9 cellular contexts compared by ENCODE assay signal in genomic region chr9:68981825-68982224, GRCh38. TPM values are rescaled to one million over a fixed set of nuclear protein-coding genes. Genes with fewer than 3 reads are reported as not detected.
DNase-seq lines count a peak whose midpoint lies in the region; ATAC-seq and TF ChIP-seq lines count a peak whose summit lies in the region.
"Had no signal": no experiment of that assay in that cellular context is flagged by ENCODE, and none has a peak within 500 bp of the region (broad histone marks: within the 10 kb centered on the region; RNA-seq: fewer than 3 reads in every experiment).

No MANE protein-coding gene starts in this region.

- H3K4me3 Mint-ChIP-seq in chondrocyte (ENCODE audit: unreplicated experiment), result no peak overlapping the region
- H3K4me3 Mint-ChIP-seq in CD14-positive monocyte, result no peak overlapping the region

- H3K27me3 Mint-ChIP-seq in chondrocyte (ENCODE audit: low read depth), result peaks cover 24% of the 10 kb centered on the region
- H3K27me3 Mint-ChIP-seq in CD14-positive monocyte (ENCODE audit: low read depth in 3 of 3), result no peaks in the 10 kb centered on the region

- H3K36me3 ChIP-seq in HEK293 (ENCODE audit: control insufficient read depth in 2 of 2, insufficient read depth in 1 of 2, low read length in 2 of 2), result no peaks in the 10 kb centered on the region

- peaks cover 4% of the 10 kb centered on the region for H3K4me1 ChIP-seq in HEK293 (ENCODE audit: control insufficient read depth, insufficient read depth, low read length)

- H3K27ac Mint-ChIP-seq in chondrocyte (ENCODE audit: unreplicated experiment) (no peak overlapping the region), CD14-positive monocyte (peak overlapping the region in 3 of 7 donors; percentile 6 to 41 (median 26))

- H3K36me3 Mint-ChIP-seq in chondrocyte (ENCODE audit: low read depth), result no peaks in the 10 kb centered on the region
- peaks cover 0 to 4% of the 10 kb centered on the region in 2 donors for H3K36me3 Mint-ChIP-seq in CD14-positive monocyte

- POLR2A ChIA-PET in HEK293 (lab: Yijun Ruan, JAX), result interaction anchor here (0.7 kb wide), 1 partner anchor 36 kb away, joined by 4 read pairs; no protein-coding TSS in a partner anchor

- CTCF ChIA-PET in HEK293 (lab: Yijun Ruan, JAX), result no interaction called here

- no peaks in the 10 kb centered on the region for H3K9me3 Mint-ChIP-seq in chondrocyte (ENCODE audit: low read depth)
- H3K9me3 Mint-ChIP-seq in CD14-positive monocyte, result peaks cover 0 to under 1% (median 0%) of the 10 kb centered on the region in 7 donors

- no peaks in the 10 kb centered on the region for H3K9me3 ChIP-seq in HEK293 (ENCODE audit: control insufficient read depth, insufficient read depth, low read depth, low read length)

- no peak for TF ChIP-seq CTCF in HEK293 (tag by site-specific recombination; IDR thresholded peaks at IDR 0.05)
- no peak for TF ChIP-seq CTCF in chondrocyte (IDR thresholded peaks at IDR 0.05)
- TF ChIP-seq CTCF in CD14-positive monocyte (IDR thresholded peaks at IDR 0.05), result no peak

- intact Hi-C loops in CD14-positive monocyte (cut with micrococcal nuclease), result no loop called here

- no peak overlapping the region for H3K4me3 ChIP-seq in HEK293 (ENCODE audit: low read depth, low read length)

- DNase-seq in NCI-H1436 (lab: John Stamatoyannopoulos, UW), result peak; percentile 36
- DNase-seq in kidney glomerular epithelial cell (lab: John Stamatoyannopoulos, UW), result peak; percentile 33
- DNase-seq in retina, result no peak
- no peak for DNase-seq in chondrocyte (ENCODE audit: low spot score)
- no peak for DNase-seq in GM19238 (ENCODE audit: insufficient read length, low spot score)
- DNase-seq in CD14-positive monocyte (ENCODE audit: low spot score), result no peak
- DNase-seq: activated T-cell treated with anti-CD3 and anti-CD28 coated beads for 4 hours had no signal

- H3K4me1 Mint-ChIP-seq in chondrocyte (ENCODE audit: low read depth) (no peaks in the 10 kb centered on the region), CD14-positive monocyte (peaks cover 66% of the 10 kb centered on the region)

- peak overlapping the region; percentile 53 for H3K27ac ChIP-seq in HEK293 (ENCODE audit: extremely low read depth, low read depth, low read length)

- ATAC-seq in GM18858 (IDR thresholded peaks at IDR 0.05; ENCODE audit: unreplicated experiment), result peak; percentile 35

TF ChIP-seq in HEK293, 187 proteins besides CTCF, POLR2A, EP300 and RAD21 (continues in another document):
- TF ChIP-seq SP2 (tag by site-specific recombination; IDR thresholded peaks at IDR 0.05), result no peak
- TF ChIP-seq IKZF3 (tag by site-specific recombination; IDR thresholded peaks at IDR 0.05), result peak; percentile 65
- TF ChIP-seq ZNF175 (tag by site-specific recombination; IDR thresholded peaks at IDR 0.05), result no peak
- TF ChIP-seq ZBTB20 (tag by site-specific recombination; IDR thresholded peaks at IDR 0.05), result peak; percentile 55; the same call in 1 of the 2 replicates
- peak; percentile 99 for TF ChIP-seq PRDM4 (tag by site-specific recombination; IDR thresholded peaks at IDR 0.05)
- peak; percentile 44; the same call in 1 of the 2 replicates for TF ChIP-seq WT1 (tag by site-specific recombination; IDR thresholded peaks at IDR 0.05)
- no peak for TF ChIP-seq ZNF488 (tag by site-specific recombination; IDR thresholded peaks at IDR 0.05)
- peak; percentile 52; the same call in 1 of the 2 replicates for TF ChIP-seq ZNF335 (tag by site-specific recombination; conservative IDR thresholded peaks at IDR 0.05)
- TF ChIP-seq ZNF76 (tag by site-specific recombination; IDR thresholded peaks at IDR 0.05; ENCODE audit: borderline replicate concordance, low read depth), result no peak
- peak; percentile 60 for TF ChIP-seq SCRT2 (tag by site-specific recombination; IDR thresholded peaks at IDR 0.05)
- TF ChIP-seq REST (tag by site-specific recombination; IDR thresholded peaks at IDR 0.05), result no peak
- TF ChIP-seq PATZ1 (tag by site-specific recombination; IDR thresholded peaks at IDR 0.05), result no peak
- peak; percentile 82 for TF ChIP-seq SCRT1 (tag by site-specific recombination; IDR thresholded peaks at IDR 0.05; ENCODE audit: borderline replicate concordance)
- TF ChIP-seq ZBTB44 (tag by site-specific recombination; IDR thresholded peaks at IDR 0.05), result peak; percentile 94
- peak; percentile 66; the same call in 1 of the 2 replicates for TF ChIP-seq FEZF1 (tag by site-specific recombination; IDR thresholded peaks at IDR 0.05)

RNA-seq across cellular contexts. Expression of gene PRKACG, which starts 32.1 kb away (rescaled TPM):
- not detected in 3 replicates for total RNA-seq in chondrocyte
- not detected for polyA plus RNA-seq in CD14-positive monocyte

RNA-seq across cellular contexts. Expression of gene FXN, which starts 53.7 kb away (rescaled TPM):
- total RNA-seq in chondrocyte, result 9.6 to 10.5 TPM (median 9.9 TPM) in 3 replicates
- polyA plus RNA-seq in CD14-positive monocyte, result 10 to 100 TPM; 15.9 to 27.3 TPM

Comparison
In these comparisons a context has a peak if more than half of its experiments do, and no peak if none do; other contexts are left out.
1. DNase-seq: peak in NCI-H1436 (single experiment) and kidney glomerular epithelial cell (single experiment); none in retina (single experiment), chondrocyte (single experiment), GM19238 (single experiment) and CD14-positive monocyte (single experiment).